In genomic region chr4:145216532-145216931, GRCh38 we compare ENCODE assay signal across 9 cellular contexts. TPM values are rescaled to one million over a fixed set of nuclear protein-coding genes. Genes with fewer than 3 reads are reported as not detected.
A peak's percentile ranks its signal among the peaks of the same experiment; 100 is the strongest.
DNase-seq lines count a peak whose midpoint lies in the region; ATAC-seq and TF ChIP-seq lines count a peak whose summit lies in the region.
"Had no signal": no experiment of that assay in that cellular context is flagged by ENCODE, and none has a peak within 500 bp of the region (broad histone marks: within the 10 kb centered on the region; RNA-seq: fewer than 3 reads in every experiment).

No MANE protein-coding gene starts in this region.

- no peak overlapping the region for H3K4me3 Mint-ChIP-seq in chondrocyte (ENCODE audit: unreplicated experiment)
- no peak overlapping the region for H3K4me3 Mint-ChIP-seq in osteocyte (ENCODE audit: unreplicated experiment)
- no peak overlapping the region for H3K4me3 Mint-ChIP-seq in activated CD4-positive, alpha-beta memory T cell treated with anti-CD3 and anti-CD28 coated beads, Interleukin-2, amount 10 ng/mL, durations not matched to agents 7 days and 5 days
- H3K4me3 Mint-ChIP-seq: activated naive CD8-positive, alpha-beta T cell had no signal

- ATAC-seq in GM21723 (IDR thresholded peaks at IDR 0.05; ENCODE audit: unreplicated experiment) (no peak), GM21529 (IDR thresholded peaks at IDR 0.05; ENCODE audit: unreplicated experiment) (no peak)

- H3K4me1 Mint-ChIP-seq in chondrocyte (ENCODE audit: low read depth) (no peaks in the 10 kb centered on the region), osteocyte (ENCODE audit: unreplicated experiment) (no peaks in the 10 kb centered on the region)
- no peaks in the 10 kb centered on the region for H3K4me1 Mint-ChIP-seq in activated CD4-positive, alpha-beta memory T cell treated with anti-CD3 and anti-CD28 coated beads, Interleukin-2, amount 10 ng/mL, durations not matched to agents 7 days and 5 days

- CTCF ChIA-PET in activated CD4-positive, alpha-beta memory T cell treated with anti-CD3 and anti-CD28 coated beads, Interleukin-2, amount 10 ng/mL, durations not matched to agents 7 days and 5 days (lab: Charles Lee), result interaction anchor here (0.8 to 2.6 kb wide), 9 partner anchors 18 to 465 kb away, joined by 3 to 14 read pairs (median 4); no protein-coding TSS in a partner anchor

- DNase-seq in ELR (ENCODE audit: low read depth) (peak; percentile 41), Kasumi-1 (lab: John Stamatoyannopoulos, UW) (peak; percentile 31 to 41), chondrocyte (ENCODE audit: low spot score) (no peak), osteocyte (ENCODE audit: extremely low spot score, unreplicated experiment) (no peak), T-helper 1 cell (no peak)
- no peak for DNase-seq in activated CD4-positive, alpha-beta memory T cell treated with anti-CD3 and anti-CD28 coated beads, Interleukin-2, amount 10 ng/mL, durations not matched to agents 7 days and 5 days

- H3K27ac Mint-ChIP-seq in chondrocyte (ENCODE audit: unreplicated experiment) (no peak overlapping the region), osteocyte (ENCODE audit: unreplicated experiment) (no peak overlapping the region)
- no peak overlapping the region for H3K27ac Mint-ChIP-seq in activated CD4-positive, alpha-beta memory T cell treated with anti-CD3 and anti-CD28 coated beads, Interleukin-2, amount 10 ng/mL, durations not matched to agents 7 days and 5 days
- H3K27ac Mint-ChIP-seq: activated naive CD8-positive, alpha-beta T cell had no signal

- POLR2A ChIA-PET in activated CD4-positive, alpha-beta memory T cell treated with anti-CD3 and anti-CD28 coated beads, Interleukin-2, amount 10 ng/mL, durations not matched to agents 7 days and 5 days (lab: Charles Lee), result no interaction called here

- H3K36me3 Mint-ChIP-seq in chondrocyte (ENCODE audit: low read depth) (peaks cover 1% of the 10 kb centered on the region), osteocyte (ENCODE audit: unreplicated experiment) (no peaks in the 10 kb centered on the region)
- no peaks in the 10 kb centered on the region for H3K36me3 Mint-ChIP-seq in activated CD4-positive, alpha-beta memory T cell treated with anti-CD3 and anti-CD28 coated beads, Interleukin-2, amount 10 ng/mL, durations not matched to agents 7 days and 5 days (ENCODE audit: low read depth)
- H3K36me3 Mint-ChIP-seq: activated naive CD8-positive, alpha-beta T cell had no signal

- no peaks in the 10 kb centered on the region for H3K9me3 Mint-ChIP-seq in chondrocyte (ENCODE audit: low read depth)
- H3K9me3 Mint-ChIP-seq in osteocyte (ENCODE audit: unreplicated experiment), result no peaks in the 10 kb centered on the region
- no peaks in the 10 kb centered on the region for H3K9me3 Mint-ChIP-seq in activated CD4-positive, alpha-beta memory T cell treated with anti-CD3 and anti-CD28 coated beads, Interleukin-2, amount 10 ng/mL, durations not matched to agents 7 days and 5 days

- H3K27me3 Mint-ChIP-seq in chondrocyte (ENCODE audit: low read depth) (peaks cover 2% of the 10 kb centered on the region), osteocyte (ENCODE audit: unreplicated experiment) (peaks cover 36% of the 10 kb centered on the region)
- peaks cover 8% of the 10 kb centered on the region for H3K27me3 Mint-ChIP-seq in activated CD4-positive, alpha-beta memory T cell treated with anti-CD3 and anti-CD28 coated beads, Interleukin-2, amount 10 ng/mL, durations not matched to agents 7 days and 5 days

- TF ChIP-seq CTCF in chondrocyte (IDR thresholded peaks at IDR 0.05) (peak; percentile 88), osteocyte (IDR thresholded peaks at IDR 0.05) (peak; percentile 71)

RNA-seq across cellular contexts. Expression of gene OTUD4, which starts 36.1 kb away (rescaled TPM):
- total RNA-seq in chondrocyte (27.7 to 35.4 TPM (median 29.6 TPM) in 3 replicates), osteocyte (35.0 and 36.1 TPM in 2 replicates)
- 10 to 100 TPM; 45.8 to 51.2 TPM for total RNA-seq in activated CD4-positive, alpha-beta memory T cell treated with anti-CD3 and anti-CD28 coated beads, Interleukin-2, amount 10 ng/mL, durations not matched to agents 7 days and 5 days

Comparison
In these comparisons a context has a peak if more than half of its experiments do, and no peak if none do; other contexts are left out.
1. DNase-seq: peak in ELR (single experiment) and Kasumi-1 (2 of 2); none in chondrocyte (single experiment), osteocyte (single experiment), T-helper 1 cell (0 of 5) and activated CD4-positive, alpha-beta memory T cell treated with anti-CD3 and anti-CD28 coated beads, Interleukin-2, amount 10 ng/mL, durations not matched to agents 7 days and 5 days (single experiment).